In the genomic region with DNA sequence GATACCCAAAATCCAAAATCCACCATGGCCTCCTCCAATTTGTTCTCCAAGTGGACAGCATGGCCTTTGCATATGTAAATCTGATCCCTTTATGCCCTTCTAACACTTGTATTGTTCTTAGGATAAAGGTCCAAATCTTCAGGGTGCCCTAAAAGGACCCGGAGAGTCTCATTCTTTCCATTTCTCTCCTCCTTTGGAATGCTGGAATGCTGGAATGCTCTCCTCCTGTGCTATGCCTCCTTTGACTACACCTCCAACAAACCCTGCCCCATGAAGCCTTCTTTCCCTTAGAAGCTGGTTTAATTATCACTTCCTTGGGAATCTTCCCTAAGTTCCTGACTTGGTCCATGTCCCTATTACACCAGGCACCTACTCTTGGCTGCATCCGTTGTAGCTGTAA, we compare ENCODE assay signal across 8 cellular contexts.
"Had no signal": no experiment of that assay in that cellular context is flagged by ENCODE, and none has a peak within 500 bp of the region (broad histone marks: within the 10 kb centered on the region; RNA-seq: fewer than 3 reads in every experiment).

No MANE protein-coding gene starts in this region.

- FAIRE-seq: H54, K562 had no signal

- H3K4me3 ChIP-seq: K562 had no signal

- H3K27ac ChIP-seq: HL-60 had no signal

- H3K4me3 Mint-ChIP-seq: H9, HFFc6 had no signal

- H3K27ac Mint-ChIP-seq: H9, HFFc6 had no signal

- DNase-seq: GOT3, H9, HFFc6, IMR-90, KG1 had no signal
